ENCODE assay signal across 29 cellular contexts in genomic region chr2:144648837-144649485, GRCh38.
DNase-seq lines count a peak whose midpoint lies in the region; ATAC-seq and TF ChIP-seq lines count a peak whose summit lies in the region.
"Had no signal": no experiment of that assay in that cellular context is flagged by ENCODE, and none has a peak within 500 bp of the region (broad histone marks: within the 10 kb centered on the region; RNA-seq: fewer than 3 reads in every experiment).

No MANE protein-coding gene starts in this region.

- no peaks in the 10 kb centered on the region for H3K36me3 Mint-ChIP-seq in WTC11
- H3K36me3 Mint-ChIP-seq: activated naive CD8-positive, alpha-beta T cell treated with anti-CD3 and anti-CD28 coated beads for 36 hours had no signal

- H3K4ac ChIP-seq in neuronal stem cell (ENCODE audit: low read length) = no peak overlapping the region

- no CpG with 5 or more reads among the region's 14 CpGs for WGBS in neuronal stem cell (ENCODE audit: extremely low coverage in 2 of 2, insufficient read length in 2 of 2, insufficient replicate concordance in 1 of 2), 2 donors

- H3K9me3 ChIP-seq in HUES48 (ENCODE audit: control insufficient read depth, insufficient read depth, low read length) (no peaks in the 10 kb centered on the region), iPS-15b (ENCODE audit: control insufficient read depth, insufficient read depth, low read length) (no peaks in the 10 kb centered on the region), neuronal stem cell (replicated peaks in 1 of 2; ENCODE audit: control insufficient read depth in 2 of 2, insufficient read depth in 1 of 2, low read depth in 1 of 2, low read length in 2 of 2) (no peaks in the 10 kb centered on the region)
- H3K9me3 ChIP-seq: esophagus muscularis mucosa, mucosa of descending colon, testis, uterus had no signal

- no peak overlapping the region for H3K4me2 ChIP-seq in neuronal stem cell (ENCODE audit: insufficient read depth, low read length, poor library complexity, severe bottlenecking)

- H2BK15ac ChIP-seq in neuronal stem cell (ENCODE audit: low read length) = no peak overlapping the region

- peak overlapping the region; percentile 36 for H2AFZ ChIP-seq in neuronal stem cell (ENCODE audit: low read length)

- no peak overlapping the region for H3K9ac ChIP-seq in HUES48 (ENCODE audit: low read depth, low read length)
- H3K9ac ChIP-seq in iPS-15b (ENCODE audit: low read depth, low read length) = no peak overlapping the region
- no peak overlapping the region for H3K9ac ChIP-seq in neuronal stem cell (ENCODE audit: low read depth, low read length, poor library complexity)

- H3K36me3 ChIP-seq in HUES48 (ENCODE audit: control insufficient read depth, insufficient read depth, low read length) (no peaks in the 10 kb centered on the region), iPS-15b (ENCODE audit: control insufficient read depth, insufficient read depth, low read length) (no peaks in the 10 kb centered on the region), neuronal stem cell (replicated peaks in 1 of 2; ENCODE audit: control insufficient read depth in 2 of 2, insufficient read depth in 2 of 2, low read length in 2 of 2) (no peaks in the 10 kb centered on the region)
- H3K36me3 ChIP-seq: esophagus muscularis mucosa, uterus had no signal

- no peak overlapping the region for H3K23ac ChIP-seq in neuronal stem cell (ENCODE audit: low read depth, low read length, poor library complexity)

- H3K27ac ChIP-seq in HUES48 (ENCODE audit: low read depth, low read length) (peak overlapping the region; percentile 8), neuronal stem cell (replicated peaks; ENCODE audit: low read length) (no peak overlapping the region)
- H3K27ac ChIP-seq: coronary artery, esophagus muscularis mucosa, HL-60, testis, uterus had no signal

- H3K4me3 ChIP-seq in HUES48 (ENCODE audit: low read depth, low read length) (peak overlapping the region; percentile 20; the same call in 1 of the 2 replicates), iPS-15b (ENCODE audit: low read depth, low read length) (peak overlapping the region; percentile 14), neuronal stem cell (ENCODE audit: low read length in 2 of 2) (no peak overlapping the region)
- H3K4me3 ChIP-seq: coronary artery, esophagus muscularis mucosa, mucosa of descending colon, testis, uterus had no signal

- no peak overlapping the region for H2BK5ac ChIP-seq in neuronal stem cell (ENCODE audit: low read length)

- H3K4me1 ChIP-seq in HUES48 (ENCODE audit: control insufficient read depth, insufficient read depth, low read length) (peaks cover 18% of the 10 kb centered on the region), iPS-15b (ENCODE audit: control insufficient read depth, insufficient read depth, low read length) (peaks cover 6% of the 10 kb centered on the region), neuronal stem cell (ENCODE audit: control insufficient read depth in 2 of 2, insufficient read depth in 1 of 2, low read depth in 1 of 2, low read length in 2 of 2) (peaks cover 0 to 15% of the 10 kb centered on the region in 2 donors)
- H3K4me1 ChIP-seq: esophagus muscularis mucosa, testis, uterus had no signal

- H3K27me3 ChIP-seq in HUES48 (ENCODE audit: control insufficient read depth, insufficient read depth, low read length) = no peaks in the 10 kb centered on the region
- no peaks in the 10 kb centered on the region for H3K27me3 ChIP-seq in iPS-15b (ENCODE audit: control insufficient read depth, insufficient read depth, low read length)
- H3K27me3 ChIP-seq in neuronal stem cell (ENCODE audit: control insufficient read depth in 3 of 3, insufficient read depth in 3 of 3, low read depth in 1 of 3, low read length in 3 of 3) = no peaks in the 10 kb centered on the region
- H3K27me3 ChIP-seq: esophagus muscularis mucosa, testis, uterus had no signal

- H4K8ac ChIP-seq in neuronal stem cell (ENCODE audit: low read depth, low read length) = no peak overlapping the region

- peak; percentile 24 for DNase-seq in WTC11 (ENCODE audit: low spot score)
- DNase-seq in neuronal stem cell (ENCODE audit: low spot score) = peak; percentile 18
- no peak for DNase-seq in NCI-H2107 treated with DMSO at 0.1 percent for 48 hours (lab: John Stamatoyannopoulos, UW; ENCODE audit: unreplicated experiment)
- DNase-seq: activated CD4-positive, alpha-beta T cell treated with anti-CD3 and anti-CD28 coated beads for 36 hours; activated CD8-positive, alpha-beta memory T cell treated with anti-CD3 and anti-CD28 coated beads for 24 hours; activated effector memory CD4-positive, alpha-beta T cell treated with anti-CD3 and anti-CD28 coated beads, Interleukin-2, amount 50 U/mL, for 16 hours; activated naive CD8-positive, alpha-beta T cell treated with anti-CD3 and anti-CD28 coated beads for 36 hours; aorta; COR-L47; DMS53; GF-D8; IMR-90; mucosa of descending colon; NCI-H1092 treated with DMSO at 0.1 percent for 48 hours; NCI-H187; NCI-H526 treated with DMSO at 0.1 percent for 48 hours; nephron progenitor cell; stimulated activated naive CD4-positive, alpha-beta T cell; testis; uterus had no signal

- no peak overlapping the region for H3K14ac ChIP-seq in neuronal stem cell (ENCODE audit: low read length)

- no peak overlapping the region for H2AK5ac ChIP-seq in neuronal stem cell (ENCODE audit: low read depth, low read length)

- ATAC-seq in WTC11 (peak; percentile 87), HG03469 (IDR thresholded peaks at IDR 0.05; ENCODE audit: unreplicated experiment) (no peak), GM19035 (IDR thresholded peaks at IDR 0.05; ENCODE audit: unreplicated experiment) (no peak), GM21526 (IDR thresholded peaks at IDR 0.05; ENCODE audit: low FRiP score, unreplicated experiment) (no peak)
- ATAC-seq: activated CD4-positive, alpha-beta T cell treated with anti-CD3 and anti-CD28 coated beads for 36 hours; mucosa of descending colon had no signal

- H3K27ac Mint-ChIP-seq in WTC11 = peak overlapping the region; percentile 45
- H3K27ac Mint-ChIP-seq: activated CD4-positive, alpha-beta T cell treated with anti-CD3 and anti-CD28 coated beads for 36 hours; activated naive CD8-positive, alpha-beta T cell treated with anti-CD3 and anti-CD28 coated beads for 36 hours; nephron progenitor cell; T-helper 1 cell treated with Interleukin-12 subunit alpha and Interleukin-12 subunit beta and Interleukin-4 antibody, amounts not matched to agents 30 μg/mL and 1 μg/mL, for 36 hours had no signal

- no peak overlapping the region for H2BK120ac ChIP-seq in neuronal stem cell (ENCODE audit: low read depth, low read length)

- no peak overlapping the region for H2BK12ac ChIP-seq in neuronal stem cell (ENCODE audit: low read length)

- no peaks in the 10 kb centered on the region for H3K9me3 Mint-ChIP-seq in WTC11
- H3K9me3 Mint-ChIP-seq: activated naive CD8-positive, alpha-beta T cell treated with anti-CD3 and anti-CD28 coated beads for 36 hours; nephron progenitor cell; T-helper 1 cell treated with Interleukin-12 subunit alpha and Interleukin-12 subunit beta and Interleukin-4 antibody, amounts not matched to agents 30 μg/mL and 1 μg/mL, for 36 hours had no signal

- no peak overlapping the region for H3K18ac ChIP-seq in neuronal stem cell (ENCODE audit: low read length)

- POLR2A ChIA-PET in WTC11 (lab: Charles Lee) = interaction anchor here (0.5 to 0.7 kb wide), 2 partner anchors 11 to 56 kb away, joined by 3 read pairs; no protein-coding TSS in a partner anchor

- TF ChIP-seq CTCF in WTC11 (IDR thresholded peaks at IDR 0.05) = no peak

- no peak overlapping the region for H4K91ac ChIP-seq in neuronal stem cell (ENCODE audit: low read depth, low read length, poor library complexity)

- H3K4me1 Mint-ChIP-seq in WTC11 = peaks cover 28% of the 10 kb centered on the region
- H3K4me1 Mint-ChIP-seq: activated CD4-positive, alpha-beta T cell treated with anti-CD3 and anti-CD28 coated beads for 36 hours; activated naive CD8-positive, alpha-beta T cell treated with anti-CD3 and anti-CD28 coated beads for 36 hours had no signal

- no peaks in the 10 kb centered on the region for H3K79me1 ChIP-seq in neuronal stem cell (ENCODE audit: low read depth, low read length)

- CTCF ChIA-PET in WTC11 (lab: Charles Lee) = interaction anchor here (1.0 kb wide), 1 partner anchor 200 kb away, joined by 3 read pairs; no protein-coding TSS in a partner anchor

- no peaks in the 10 kb centered on the region for H3K27me3 Mint-ChIP-seq in WTC11 (ENCODE audit: low read depth)
- H3K27me3 Mint-ChIP-seq: activated CD4-positive, alpha-beta T cell treated with anti-CD3 and anti-CD28 coated beads for 36 hours; activated naive CD8-positive, alpha-beta T cell treated with anti-CD3 and anti-CD28 coated beads for 36 hours had no signal

- H3K4me3 Mint-ChIP-seq in WTC11 = peak overlapping the region; percentile 27
- H3K4me3 Mint-ChIP-seq: activated CD4-positive, alpha-beta T cell treated with anti-CD3 and anti-CD28 coated beads for 36 hours; activated naive CD8-positive, alpha-beta T cell treated with anti-CD3 and anti-CD28 coated beads for 36 hours; nephron progenitor cell; T-helper 1 cell treated with Interleukin-12 subunit alpha and Interleukin-12 subunit beta and Interleukin-4 antibody, amounts not matched to agents 30 μg/mL and 1 μg/mL, for 36 hours had no signal

TF ChIP-seq in WTC11, 78 proteins besides CTCF, POLR2A, EP300 and RAD21:
- TF ChIP-seq GTF2I (CRISPR knock-in tag; conservative IDR thresholded peaks at IDR 0.05) (no peak), ZNF396 (CRISPR knock-in tag; IDR thresholded peaks at IDR 0.05; ENCODE audit: borderline replicate concordance) (no peak), IRF2 (CRISPR knock-in tag; IDR thresholded peaks at IDR 0.05; ENCODE audit: borderline replicate concordance, low read depth) (no peak), TEAD4 (CRISPR knock-in tag; IDR thresholded peaks at IDR 0.05) (no peak)

Comparison
In these comparisons a context has a peak if more than half of its experiments do, and no peak if none do; other contexts are left out.
1. H3K4me3 ChIP-seq: peak in HUES48 (single experiment) and iPS-15b (single experiment); none in neuronal stem cell (0 of 2).